ENCODE assay signal across 21 cellular contexts in genomic region chr1:170823120-170823519, GRCh38.
DNase-seq lines count a peak whose midpoint lies in the region; ATAC-seq and TF ChIP-seq lines count a peak whose summit lies in the region.
"Had no signal": no experiment of that assay in that cellular context is flagged by ENCODE, and none has a peak within 500 bp of the region (broad histone marks: within the 10 kb centered on the region; RNA-seq: fewer than 3 reads in every experiment).

No MANE protein-coding gene starts in this region.

- no peak overlapping the region for H3K27ac ChIP-seq in HEK293 (ENCODE audit: extremely low read depth, low read depth, low read length)
- no peak overlapping the region for H3K27ac ChIP-seq in Peyer's patch
- H3K27ac ChIP-seq: RWPE1 had no signal

- intact Hi-C loops in activated CD4-positive, alpha-beta memory T cell treated with anti-CD3 and anti-CD28 coated beads for 36 hours (cut with micrococcal nuclease), result no loop called here

- no peaks in the 10 kb centered on the region for H3K27me3 ChIP-seq in Peyer's patch
- H3K27me3 ChIP-seq: MG63 had no signal

- H3K27me3 Mint-ChIP-seq in activated CD4-positive, alpha-beta memory T cell treated with anti-CD3 and anti-CD28 coated beads for 36 hours, result no peaks in the 10 kb centered on the region

- TF ChIP-seq CTCF in HEK293 (tag by site-specific recombination; IDR thresholded peaks at IDR 0.05), result no peak
- TF ChIP-seq CTCF in fibroblast of mammary gland (conservative IDR thresholded peaks at IDR 0.05; ENCODE audit: control insufficient read depth, insufficient read depth, low read depth, low read length), result no peak
- no peak for TF ChIP-seq CTCF in Peyer's patch (IDR thresholded peaks at IDR 0.05)

- H3K4me3 Mint-ChIP-seq in activated CD4-positive, alpha-beta memory T cell treated with anti-CD3 and anti-CD28 coated beads for 36 hours, result no peak overlapping the region
- H3K4me3 Mint-ChIP-seq: CD14-positive monocyte, H9 had no signal

- H3K4me1 Mint-ChIP-seq in activated CD4-positive, alpha-beta memory T cell treated with anti-CD3 and anti-CD28 coated beads for 36 hours (ENCODE audit: low read depth), result no peaks in the 10 kb centered on the region
- H3K4me1 Mint-ChIP-seq: CD14-positive monocyte had no signal

- POLR2A ChIA-PET in HEK293 (lab: Yijun Ruan, JAX), result no interaction called here
- POLR2A ChIA-PET in activated CD4-positive, alpha-beta memory T cell treated with anti-CD3 and anti-CD28 coated beads for 36 hours (lab: Charles Lee), result no interaction called here

- H3K36me3 ChIP-seq in HEK293 (ENCODE audit: control insufficient read depth in 2 of 2, insufficient read depth in 1 of 2, low read length in 2 of 2), result no peaks in the 10 kb centered on the region
- no peaks in the 10 kb centered on the region for H3K36me3 ChIP-seq in Peyer's patch
- H3K36me3 ChIP-seq: MG63 had no signal

- TF ChIP-seq POLR2A in Peyer's patch (IDR thresholded peaks at IDR 0.05), result no peak

- H3K36me3 Mint-ChIP-seq in activated CD4-positive, alpha-beta memory T cell treated with anti-CD3 and anti-CD28 coated beads for 36 hours, result no peaks in the 10 kb centered on the region
- H3K36me3 Mint-ChIP-seq: CD14-positive monocyte had no signal

- 0 out of 3 replicates have a peak, but pooled peaks have one; percentile 14 for ATAC-seq in SK-N-SH treated with all-trans-retinoic acid at 6 μM for 48 hours

- H3K9me3 Mint-ChIP-seq in activated CD4-positive, alpha-beta memory T cell treated with anti-CD3 and anti-CD28 coated beads for 36 hours, result no peaks in the 10 kb centered on the region
- H3K9me3 Mint-ChIP-seq: H9 had no signal

- H3K4me3 ChIP-seq in HEK293 (ENCODE audit: low read depth, low read length), result no peak overlapping the region
- no peak overlapping the region for H3K4me3 ChIP-seq in fibroblast of mammary gland (ENCODE audit: control insufficient read depth, low read depth, low read length)
- no peak overlapping the region for H3K4me3 ChIP-seq in Peyer's patch
- H3K4me3 ChIP-seq: MG63 had no signal

- H3K9me3 ChIP-seq in HEK293 (ENCODE audit: control insufficient read depth, insufficient read depth, low read depth, low read length) (no peaks in the 10 kb centered on the region), Peyer's patch (no peaks in the 10 kb centered on the region)
- H3K9me3 ChIP-seq: MG63 had no signal

- H3K27ac Mint-ChIP-seq in activated CD4-positive, alpha-beta memory T cell treated with anti-CD3 and anti-CD28 coated beads for 36 hours, result no peak overlapping the region
- H3K27ac Mint-ChIP-seq: CD14-positive monocyte, H9 had no signal

- no peaks in the 10 kb centered on the region for H3K4me1 ChIP-seq in HEK293 (ENCODE audit: control insufficient read depth, insufficient read depth, low read length)
- no peaks in the 10 kb centered on the region for H3K4me1 ChIP-seq in Peyer's patch

- CTCF ChIA-PET in HEK293 (lab: Yijun Ruan, JAX), result no interaction called here
- CTCF ChIA-PET in activated CD4-positive, alpha-beta memory T cell treated with anti-CD3 and anti-CD28 coated beads for 36 hours (lab: Charles Lee), result no interaction called here

- DNase-seq in EH (ENCODE audit: low read depth) (peak; percentile 33), fibroblast of mammary gland (ENCODE audit: low read depth) (peak; percentile 54), NCI-H2171 treated with DMSO at 0.1 percent for 48 hours (lab: John Stamatoyannopoulos, UW) (no peak), Peyer's patch (no peak), GM19240 (ENCODE audit: insufficient read length, low spot score) (no peak)
- no peak for DNase-seq in activated CD4-positive, alpha-beta memory T cell treated with anti-CD3 and anti-CD28 coated beads for 36 hours
- DNase-seq: ACHN, AML-193, COR-L47, H9, KG1, MG63, NCI-H1092 treated with DMSO at 0.1 percent for 48 hours, NCI-H1694 treated with DMSO at 0.1 percent for 48 hours, NCI-H526 treated with DMSO at 0.1 percent for 48 hours, OCI-M1, SW 1271 had no signal

TF ChIP-seq in HEK293, 187 proteins besides CTCF, POLR2A, EP300 and RAD21 (continues in another document):
- TF ChIP-seq PRDM10 (tag by site-specific recombination; IDR thresholded peaks at IDR 0.05), result no peak
- TF ChIP-seq PRDM1 (tag by site-specific recombination; IDR thresholded peaks at IDR 0.05), result no peak
- no peak for TF ChIP-seq ZNF211 (tag by site-specific recombination; IDR thresholded peaks at IDR 0.05; ENCODE audit: low read depth)
- TF ChIP-seq ZNF488 (tag by site-specific recombination; IDR thresholded peaks at IDR 0.05), result no peak
- no peak for TF ChIP-seq SETDB1 (IDR thresholded peaks at IDR 0.05; ENCODE audit: insufficient read length, low read length)

TF ChIP-seq in SK-N-SH treated with all-trans-retinoic acid at 6 μM for 48 hours, 23 proteins besides CTCF, POLR2A, EP300 and RAD21:
- TF ChIP-seq ZC3H10 (CRISPR knock-in tag; IDR thresholded peaks at IDR 0.05) (no peak), GLIS3 (CRISPR knock-in tag; IDR thresholded peaks at IDR 0.05) (no peak), TOX (CRISPR knock-in tag; IDR thresholded peaks at IDR 0.05; ENCODE audit: borderline replicate concordance) (no peak), OSR1 (CRISPR knock-in tag; IDR thresholded peaks at IDR 0.05) (no peak)

Comparison
In these comparisons a context has a peak if more than half of its experiments do, and no peak if none do; other contexts are left out.
1. DNase-seq: peak in EH (single experiment) and fibroblast of mammary gland (single experiment); none in NCI-H2171 treated with DMSO at 0.1 percent for 48 hours (single experiment), Peyer's patch (0 of 3), activated CD4-positive, alpha-beta memory T cell treated with anti-CD3 and anti-CD28 coated beads for 36 hours (single experiment) and GM19240 (single experiment).